Comparison of ENCODE assay signal across 9 cellular contexts in genomic region chr16:14600164-14600563, GRCh38.
DNase-seq lines count a peak whose midpoint lies in the region; ATAC-seq and TF ChIP-seq lines count a peak whose summit lies in the region.
"Had no signal": no experiment of that assay in that cellular context is flagged by ENCODE, and none has a peak within 500 bp of the region (broad histone marks: within the 10 kb centered on the region; RNA-seq: fewer than 3 reads in every experiment).

No MANE protein-coding gene starts in this region.

- peaks cover 37% of the 10 kb centered on the region for H3K36me3 ChIP-seq in OCI-LY3 (replicated peaks; ENCODE audit: low read depth, low read length)
- H3K36me3 ChIP-seq in effector memory CD4-positive, alpha-beta T cell (ENCODE audit: control insufficient read depth, insufficient read depth, low read length) = peaks cover 56% of the 10 kb centered on the region

- no peaks in the 10 kb centered on the region; the same call in 1 of the 2 replicates for H3K79me2 ChIP-seq in OCI-LY3 (ENCODE audit: low read length)

- TF ChIP-seq CTCF in OCI-LY3 (IDR thresholded peaks at IDR 0.05; ENCODE audit: low read depth, low read length) = peak; percentile 46
- TF ChIP-seq CTCF in fibroblast of mammary gland (conservative IDR thresholded peaks at IDR 0.05; ENCODE audit: control insufficient read depth, insufficient read depth, low read depth, low read length) = peak; percentile 44

- H3K27ac ChIP-seq in OCI-LY3 (ENCODE audit: low read length) = no peak overlapping the region
- H3K27ac ChIP-seq in effector memory CD4-positive, alpha-beta T cell (ENCODE audit: insufficient read depth, low read length, poor library complexity, severe bottlenecking) = no peak overlapping the region

- no peaks in the 10 kb centered on the region for H3K9me3 ChIP-seq in OCI-LY3 (ENCODE audit: insufficient read depth, low read length)
- H3K9me3 ChIP-seq in effector memory CD4-positive, alpha-beta T cell (ENCODE audit: control insufficient read depth, low read length) = no peaks in the 10 kb centered on the region

- peak; percentile 8 for DNase-seq in SIG-M5 treated with dmso at 0.1 percent for 504 hours (lab: John Stamatoyannopoulos, UW; ENCODE audit: unreplicated experiment)
- no peak for DNase-seq in SIG-M5 (lab: John Stamatoyannopoulos, UW)
- DNase-seq in fibroblast of mammary gland (ENCODE audit: low read depth) = peak; percentile 45
- DNase-seq in stromal cell of bone marrow (ENCODE audit: low read depth) = peak; percentile 17
- DNase-seq in NCI-H187 (lab: John Stamatoyannopoulos, UW) = no peak
- DNase-seq in effector memory CD4-positive, alpha-beta T cell = no peak
- DNase-seq: posterior cingulate gyrus had no signal

- H3K4me3 ChIP-seq in OCI-LY3 (ENCODE audit: low read length) (no peak overlapping the region), fibroblast of mammary gland (ENCODE audit: control insufficient read depth, low read depth, low read length) (no peak overlapping the region)
- H3K4me3 ChIP-seq in effector memory CD4-positive, alpha-beta T cell (ENCODE audit: insufficient read depth, low read depth, low read length, poor library complexity, severe bottlenecking) = no peak overlapping the region

- H3K27me3 ChIP-seq in OCI-LY3 (ENCODE audit: low read depth, low read length) = no peaks in the 10 kb centered on the region
- H3K27me3 ChIP-seq in effector memory CD4-positive, alpha-beta T cell (replicated peaks; ENCODE audit: control insufficient read depth, insufficient read depth, low read length, poor library complexity, severe bottlenecking) = no peaks in the 10 kb centered on the region

- ATAC-seq in GM19452 (IDR thresholded peaks at IDR 0.05; ENCODE audit: unreplicated experiment) = no peak

- H4K20me1 ChIP-seq in OCI-LY3 (ENCODE audit: insufficient read depth, low read length) = no peaks in the 10 kb centered on the region

- H3K4me1 ChIP-seq in OCI-LY3 (ENCODE audit: low read length) = no peaks in the 10 kb centered on the region
- H3K4me1 ChIP-seq in effector memory CD4-positive, alpha-beta T cell (ENCODE audit: control insufficient read depth, insufficient read depth, low read length, poor library complexity, severe bottlenecking) = no peaks in the 10 kb centered on the region

- no peak overlapping the region for H3K4me2 ChIP-seq in OCI-LY3 (ENCODE audit: low read length)

- H3K9ac ChIP-seq in OCI-LY3 (ENCODE audit: low read length) = no peak overlapping the region

- H2AFZ ChIP-seq in OCI-LY3 (ENCODE audit: low read depth, low read length) = no peak overlapping the region

Comparison
In these comparisons a context has a peak if more than half of its experiments do, and no peak if none do; other contexts are left out.
1. DNase-seq: peak in SIG-M5 treated with dmso at 0.1 percent for 504 hours (single experiment), fibroblast of mammary gland (single experiment) and stromal cell of bone marrow (single experiment); none in SIG-M5 (single experiment), NCI-H187 (0 of 2) and effector memory CD4-positive, alpha-beta T cell (0 of 3).